9 cellular contexts compared by ENCODE assay signal in genomic region chr18:58541789-58542425, GRCh38.
DNase-seq lines count a peak whose midpoint lies in the region; ATAC-seq and TF ChIP-seq lines count a peak whose summit lies in the region.
"Had no signal": no experiment of that assay in that cellular context is flagged by ENCODE, and none has a peak within 500 bp of the region (broad histone marks: within the 10 kb centered on the region; RNA-seq: fewer than 3 reads in every experiment).

No MANE protein-coding gene starts in this region.

- no peaks in the 10 kb centered on the region for H3K27me3 ChIP-seq in GM06990 (replicated peaks; ENCODE audit: control insufficient read depth, insufficient read depth, low read length)
- H3K27me3 ChIP-seq in KMS-11 (ENCODE audit: insufficient read depth, low read depth): no peaks in the 10 kb centered on the region

- peak; percentile 44 for ATAC-seq in GM21786 (IDR thresholded peaks at IDR 0.05; ENCODE audit: unreplicated experiment)
- ATAC-seq in activated CD8-positive, alpha-beta T cell treated with anti-CD3 and anti-CD28 coated beads, Interleukin-2, amount 10 ng/mL, durations not matched to agents 7 days and 5 days: peak; percentile 85

- H3K9me3 Mint-ChIP-seq in activated CD8-positive, alpha-beta T cell treated with anti-CD3 and anti-CD28 coated beads, Interleukin-2, amount 10 ng/mL, durations not matched to agents 7 days and 5 days (ENCODE audit: insufficient read depth): no peaks in the 10 kb centered on the region

- TF ChIP-seq CTCF in GM06990 (IDR thresholded peaks at IDR 0.05; ENCODE audit: insufficient read depth, low read length, poor library complexity, severe bottlenecking) (no peak), KMS-11 (conservative IDR thresholded peaks at IDR 0.05; ENCODE audit: low read depth, low read length) (no peak)

- DNase-seq in GM06990 (ENCODE audit: extremely low read depth, insufficient read length): peak; percentile 85
- DNase-seq in activated CD8-positive, alpha-beta T cell treated with anti-CD3 and anti-CD28 coated beads, Interleukin-2, amount 10 ng/mL, durations not matched to agents 7 days and 5 days: peak; percentile 51
- DNase-seq in germinal center (ENCODE audit: low spot score): peak; percentile 44
- DNase-seq in stimulated activated CD4-positive, alpha-beta T cell treated with anti-CD3 and anti-CD28 coated beads, TNF-alpha, amount 100 ng/mL, for 1 hour (ENCODE audit: low read depth in 3 of 3, low spot score in 1 of 3): peak in 2 of 3 donors; percentile 2 to 15
- DNase-seq in occipital lobe (lab: John Stamatoyannopoulos, UW): no peak
- DNase-seq in NCI-H524 (lab: John Stamatoyannopoulos, UW): no peak

- H3K79me2 ChIP-seq in KMS-11 (ENCODE audit: insufficient read depth, low read depth): no peaks in the 10 kb centered on the region

- peaks cover 3% of the 10 kb centered on the region for H3K27me3 Mint-ChIP-seq in activated CD8-positive, alpha-beta T cell treated with anti-CD3 and anti-CD28 coated beads, Interleukin-2, amount 10 ng/mL, durations not matched to agents 7 days and 5 days (ENCODE audit: low read depth)

- peak overlapping the region; percentile 35 for H3K27ac Mint-ChIP-seq in activated CD8-positive, alpha-beta T cell treated with anti-CD3 and anti-CD28 coated beads, Interleukin-2, amount 10 ng/mL, durations not matched to agents 7 days and 5 days

- H3K4me3 Mint-ChIP-seq in activated CD8-positive, alpha-beta T cell treated with anti-CD3 and anti-CD28 coated beads, Interleukin-2, amount 10 ng/mL, durations not matched to agents 7 days and 5 days: no peak overlapping the region

- H3K4me3 ChIP-seq in GM06990 (replicated peaks; ENCODE audit: low read depth, low read length) (no peak overlapping the region; the same call in 1 of the 2 replicates), KMS-11 (IDR thresholded peaks at IDR 0.05; ENCODE audit: insufficient read depth, low read depth, low read length) (no peak overlapping the region)
- H3K4me3 ChIP-seq: thoracic aorta had no signal

- peaks cover 63% of the 10 kb centered on the region for H3K4me1 ChIP-seq in KMS-11 (ENCODE audit: low read depth, poor library complexity, severe bottlenecking)

- no peaks in the 10 kb centered on the region for H4K20me1 ChIP-seq in KMS-11 (ENCODE audit: insufficient read depth)

- peak overlapping the region; percentile 31; the same call in 1 of the 2 replicates for H3K9ac ChIP-seq in KMS-11

- peak overlapping the region; percentile 78 for H3K4me2 ChIP-seq in KMS-11

- H3K36me3 ChIP-seq in GM06990 (ENCODE audit: control insufficient read depth, insufficient read depth, low read length) (no peaks in the 10 kb centered on the region), KMS-11 (ENCODE audit: insufficient read depth) (no peaks in the 10 kb centered on the region)
- H3K36me3 ChIP-seq: thoracic aorta had no signal

- H3K27ac ChIP-seq in KMS-11: peak overlapping the region; percentile 77
- H3K27ac ChIP-seq: thoracic aorta had no signal

- peak overlapping the region; percentile 44; the same call in 1 of the 2 replicates for H2AFZ ChIP-seq in KMS-11 (ENCODE audit: low read depth)

- CTCF ChIA-PET in activated CD8-positive, alpha-beta T cell treated with anti-CD3 and anti-CD28 coated beads, Interleukin-2, amount 10 ng/mL, durations not matched to agents 7 days and 5 days (lab: Charles Lee): interaction anchor here (0.9 to 7.2 kb wide), 4 partner anchors 13 to 222 kb away, joined by 3 to 61 read pairs (median 22); no protein-coding TSS in a partner anchor

- POLR2A ChIA-PET in activated CD8-positive, alpha-beta T cell treated with anti-CD3 and anti-CD28 coated beads, Interleukin-2, amount 10 ng/mL, durations not matched to agents 7 days and 5 days (lab: Charles Lee): interaction anchor here (1.0 to 2.0 kb wide), 3 partner anchors 74 to 222 kb away, joined by 3 to 8 read pairs (median 3); partner anchors contain the start of gene MALT1

- H3K36me3 Mint-ChIP-seq in activated CD8-positive, alpha-beta T cell treated with anti-CD3 and anti-CD28 coated beads, Interleukin-2, amount 10 ng/mL, durations not matched to agents 7 days and 5 days (ENCODE audit: low read depth): no peaks in the 10 kb centered on the region

- H3K4me1 Mint-ChIP-seq in activated CD8-positive, alpha-beta T cell treated with anti-CD3 and anti-CD28 coated beads, Interleukin-2, amount 10 ng/mL, durations not matched to agents 7 days and 5 days (ENCODE audit: low read depth): peaks cover 40% of the 10 kb centered on the region

Comparison
In these comparisons a context has a peak if more than half of its experiments do, and no peak if none do; other contexts are left out.
1. DNase-seq: peak in GM06990 (single experiment), activated CD8-positive, alpha-beta T cell treated with anti-CD3 and anti-CD28 coated beads, Interleukin-2, amount 10 ng/mL, durations not matched to agents 7 days and 5 days (single experiment), germinal center (single experiment) and stimulated activated CD4-positive, alpha-beta T cell treated with anti-CD3 and anti-CD28 coated beads, TNF-alpha, amount 100 ng/mL, for 1 hour (2 of 3); none in occipital lobe (single experiment) and NCI-H524 (0 of 2).